ENCODE assay signal across 27 cellular contexts in the genomic region with DNA sequence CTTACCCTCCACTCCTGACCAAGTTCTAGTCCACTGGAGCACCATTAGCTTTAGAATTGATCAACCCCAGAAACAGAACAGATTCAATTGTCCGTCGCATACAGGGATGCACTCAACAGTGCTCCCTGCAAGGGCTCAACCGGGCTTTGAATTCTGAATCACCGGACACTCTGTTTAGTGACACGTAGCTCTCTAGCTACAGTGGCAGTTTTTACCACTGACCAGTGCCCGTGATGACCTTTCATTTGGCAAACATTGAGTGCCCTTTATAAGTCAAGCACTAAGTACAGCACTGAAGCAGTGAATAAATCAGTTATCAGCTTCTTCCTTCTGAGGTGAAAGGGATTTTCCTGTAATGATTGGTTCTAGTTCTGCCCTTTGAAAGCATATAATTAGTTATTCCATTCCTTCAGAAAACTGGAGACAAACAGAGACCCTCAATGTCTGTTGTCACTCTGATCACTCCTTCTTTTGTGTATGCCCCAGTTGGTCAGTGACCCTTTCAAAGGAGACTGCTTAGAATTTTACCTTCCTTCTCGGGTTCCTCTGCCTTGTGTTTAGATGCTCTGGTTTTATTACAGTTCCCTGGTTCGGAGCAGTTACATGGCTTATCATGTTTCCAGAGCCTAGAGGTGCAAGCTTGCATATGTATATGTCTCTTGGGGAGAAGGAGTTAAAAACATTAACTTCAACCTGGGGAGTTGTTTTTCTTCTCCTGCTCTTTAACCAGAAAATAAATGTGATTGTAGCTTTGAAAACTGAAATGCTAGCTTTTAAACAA.
"Had no signal": no experiment of that assay in that cellular context is flagged by ENCODE, and none has a peak within 500 bp of the region (broad histone marks: within the 10 kb centered on the region; RNA-seq: fewer than 3 reads in every experiment).

No MANE protein-coding gene starts in this region.

- ATAC-seq: activated CD4-positive, CD25-positive, alpha-beta regulatory T cell treated with anti-CD3 and anti-CD28 coated beads, Interleukin-2, amount 50 U/mL, for 24 hours; body of pancreas; foreskin keratinocyte; heart left ventricle; mucosa of descending colon; natural killer cell treated with Interleukin-12 subunit alpha and Interleukin-12 subunit beta and Interleukin-15 and Interleukin-18, amount 100 ng/mL, for 72 hours; stimulated activated memory B cell treated with anti-CD40 and anti-IgM and Interleukin-4, amounts not matched to agents 10 μg/mL and 1 μg/mL and 100 μg/mL, for 72 hours; stimulated activated naive CD8-positive, alpha-beta T cell treated with anti-CD3 and anti-CD28 coated beads, Interleukin-15, amount 100 ng/mL, for 72 hours had no signal

- H3K27ac ChIP-seq: body of pancreas, esophagus muscularis mucosa, foreskin keratinocyte, heart left ventricle, left ventricle myocardium inferior, right lobe of liver, tibial nerve, VCaP had no signal

- H3K9me3 ChIP-seq: body of pancreas, esophagus muscularis mucosa, heart left ventricle, left ventricle myocardium inferior, mucosa of descending colon, right lobe of liver, tibial nerve had no signal

- DNase-seq: activated CD4-positive, alpha-beta T cell treated with anti-CD3 and anti-CD28 coated beads for 48 hours; activated CD4-positive, alpha-beta T cell treated with anti-CD3 and anti-CD28 coated beads, Interleukin-2, amount 50 U/mL, for 48 hours; activated CD8-positive, alpha-beta memory T cell treated with anti-CD3 and anti-CD28 coated beads for 24 hours; activated effector memory CD4-positive, alpha-beta T cell treated with Interleukin-2 at 50 U/mL for 16 hours; activated naive CD4-positive, alpha-beta T cell treated with Interleukin-2 at 50 U/mL for 16 hours; aorta; body of pancreas; endodermal cell; foreskin keratinocyte; heart left ventricle; immature natural killer cell; kidney; left ventricle myocardium inferior; mucosa of descending colon; posterior cingulate gyrus; right lobe of liver; stimulated activated CD4-positive, alpha-beta T cell treated with anti-CD3 and anti-CD28 coated beads, Interleukin-4, amount 100 ng/mL, for 4 hours; stimulated activated CD8-positive, alpha-beta memory T cell treated with anti-CD3 and anti-CD28 coated beads, Interleukin-4, amount 100 ng/mL, for 48 hours; stimulated activated naive CD8-positive, alpha-beta T cell treated with anti-CD3 and anti-CD28 coated beads, Interleukin-15, amount 100 ng/mL, for 72 hours; T-helper 9 cell had no signal

- H3K4me3 ChIP-seq: body of pancreas, esophagus muscularis mucosa, heart left ventricle, left ventricle myocardium inferior, lung, mucosa of descending colon, right lobe of liver, tibial nerve had no signal

- H3K36me3 ChIP-seq: esophagus muscularis mucosa, heart left ventricle, left ventricle myocardium inferior, right lobe of liver, tibial nerve had no signal

- H3K27me3 ChIP-seq: body of pancreas, esophagus muscularis mucosa, foreskin keratinocyte, heart left ventricle, right lobe of liver, tibial nerve had no signal

- H3K4me1 ChIP-seq: body of pancreas, foreskin keratinocyte, heart left ventricle, right lobe of liver, tibial nerve had no signal
